Comparison of ENCODE assay signal across 18 cellular contexts in genomic region chr10:19785366-19785765, GRCh38. TPM values are rescaled to one million over a fixed set of nuclear protein-coding genes. Genes with fewer than 3 reads are reported as not detected.
DNase-seq lines count a peak whose midpoint lies in the region; ATAC-seq, FAIRE-seq and TF ChIP-seq lines count a peak whose summit lies in the region.
"Had no signal": no experiment of that assay in that cellular context is flagged by ENCODE, and none has a peak within 500 bp of the region (broad histone marks: within the 10 kb centered on the region; RNA-seq: fewer than 3 reads in every experiment).

No MANE protein-coding gene starts in this region.

- no peak for ATAC-seq in HG03045 (IDR thresholded peaks at IDR 0.05; ENCODE audit: unreplicated experiment)
- ATAC-seq: CD8-positive, alpha-beta T cell had no signal

- TF ChIP-seq CTCF in bronchial epithelial cell (IDR thresholded peaks at IDR 0.05; ENCODE audit: insufficient read depth, low read length, severe bottlenecking) (no peak), fibroblast of pulmonary artery (IDR thresholded peaks at IDR 0.05; ENCODE audit: low read length, missing control alignments) (no peak)

- H3K9ac ChIP-seq in BLaER1 treated with 17β-estradiol and CSF1 and Interleukin-3, amounts not matched to agents 10 nM and 100 nM = no peak overlapping the region

- peaks cover 0 to 4% (median 0%) of the 10 kb centered on the region in 11 experiments; a peak in 1 of 22 replicates for H3K9me3 ChIP-seq in BLaER1 treated with 17β-estradiol and CSF1 and Interleukin-3, amounts not matched to agents 10 nM and 100 nM (replicated peaks in 1 of 11)
- H3K9me3 ChIP-seq: BE2C had no signal

- H3K36me3 ChIP-seq in BLaER1 treated with 17β-estradiol and CSF1 and Interleukin-3, amounts not matched to agents 10 nM and 100 nM = no peaks in the 10 kb centered on the region
- H3K36me3 ChIP-seq in bronchial epithelial cell (ENCODE audit: control insufficient read depth, insufficient read depth, low read length) = no peaks in the 10 kb centered on the region
- H3K36me3 ChIP-seq: BE2C had no signal

- DNase-seq in HT1080 (ENCODE audit: low read depth) = peak; percentile 1
- DNase-seq in bronchial epithelial cell (ENCODE audit: low read depth) = peak; percentile 19
- peak; percentile 19 for DNase-seq in fibroblast of pulmonary artery (ENCODE audit: low read depth)
- DNase-seq in NCI-H69 (lab: John Stamatoyannopoulos, UW) = no peak
- DNase-seq in HuH-7.5 (ENCODE audit: low spot score) = no peak
- no peak for DNase-seq in RPMI8226
- DNase-seq: BE2C; CD8-positive, alpha-beta T cell; COR-L47; DMS153; DND-41; GDM1; H7 had no signal

- H3K4me2 ChIP-seq in BLaER1 treated with 17β-estradiol and CSF1 and Interleukin-3, amounts not matched to agents 10 nM and 100 nM = peak overlapping the region in 6 of 11 experiments; percentile 3 to 40 (median 22); a peak in 7 of 22 replicates

- no peak overlapping the region for H3K27ac ChIP-seq in BLaER1 treated with 17β-estradiol and CSF1 and Interleukin-3, amounts not matched to agents 10 nM and 100 nM

- no peak overlapping the region for H3K4me3 ChIP-seq in BLaER1 treated with 17β-estradiol and CSF1 and Interleukin-3, amounts not matched to agents 10 nM and 100 nM
- H3K4me3 ChIP-seq in bronchial epithelial cell (ENCODE audit: low read depth, low read length) = no peak overlapping the region
- H3K4me3 ChIP-seq in fibroblast of pulmonary artery (replicated peaks; ENCODE audit: low read depth, low read length) = no peak overlapping the region

- no peak for FAIRE-seq in bronchial epithelial cell (lab: Jason Lieb, UNC)
- FAIRE-seq: A204.1, D721Med, GM12892 had no signal

- H3K27me3 ChIP-seq in BLaER1 treated with 17β-estradiol and CSF1 and Interleukin-3, amounts not matched to agents 10 nM and 100 nM = no peaks in the 10 kb centered on the region
- H3K27me3 ChIP-seq in bronchial epithelial cell (ENCODE audit: control insufficient read depth, insufficient read depth, low read length) = no peaks in the 10 kb centered on the region
- H3K27me3 ChIP-seq: BE2C had no signal

- no peaks in the 10 kb centered on the region for H4K20me1 ChIP-seq in BLaER1 treated with 17β-estradiol and CSF1 and Interleukin-3, amounts not matched to agents 10 nM and 100 nM

- peaks cover 15 to 29% (median 20%) of the 10 kb centered on the region in 10 experiments for H3K4me1 ChIP-seq in BLaER1 treated with 17β-estradiol and CSF1 and Interleukin-3, amounts not matched to agents 10 nM and 100 nM
- H3K4me1 ChIP-seq: BE2C had no signal

RNA-seq across cellular contexts. Expression of gene PLXDC2, which starts 30.9 kb away (rescaled TPM):
- 0.27 and 0.48 TPM in 2 replicates for total RNA-seq in HT1080 (2014; rRNA removed; shearing (Covaris generic))
- polyA plus RNA-seq in HT1080 (2015; cell fraction: cytosol; rRNA removed) = 1.2 and 1.4 TPM in 2 replicates
- 3.6 and 4.6 TPM in 2 replicates for polyA plus RNA-seq in HT1080 (2015; cell fraction: nucleus; rRNA removed)
- total RNA-seq in bronchial epithelial cell = 1.3 and 3.3 TPM in 2 replicates

Comparison
In these comparisons a context has a peak if more than half of its experiments do, and no peak if none do; other contexts are left out.
1. DNase-seq: peak in HT1080 (single experiment), bronchial epithelial cell (single experiment) and fibroblast of pulmonary artery (single experiment); none in NCI-H69 (single experiment), HuH-7.5 (single experiment) and RPMI8226 (single experiment).